Comparison of ENCODE assay signal across 23 cellular contexts in genomic region chr17:21304091-21304490, GRCh38. TPM values are rescaled to one million over a fixed set of nuclear protein-coding genes. Genes with fewer than 3 reads are reported as not detected.
DNase-seq lines count a peak whose midpoint lies in the region; ATAC-seq and TF ChIP-seq lines count a peak whose summit lies in the region.
"Had no signal": no experiment of that assay in that cellular context is flagged by ENCODE, and none has a peak within 500 bp of the region (broad histone marks: within the 10 kb centered on the region; RNA-seq: fewer than 3 reads in every experiment).

No MANE protein-coding gene starts in this region.

- H3K27ac ChIP-seq in hepatocyte = no peak overlapping the region
- H3K27ac ChIP-seq in foreskin keratinocyte = no peak overlapping the region
- H3K27ac ChIP-seq in smooth muscle cell (ENCODE audit: low read depth) = no peak overlapping the region
- H3K27ac ChIP-seq: breast epithelium, thoracic aorta, VCaP had no signal

- ATAC-seq in sciatic nerve (no peak), foreskin keratinocyte (no peak), HG03025 (IDR thresholded peaks at IDR 0.05; ENCODE audit: low FRiP score, unreplicated experiment) (no peak)
- ATAC-seq: T-helper 17 cell had no signal

- H3K36me3 ChIP-seq in hepatocyte (replicated peaks; ENCODE audit: insufficient read depth, low read depth) (no peaks in the 10 kb centered on the region), smooth muscle cell (ENCODE audit: low read depth) (peaks cover 15% of the 10 kb centered on the region)
- H3K36me3 ChIP-seq: breast epithelium had no signal

- peak; percentile 6 for DNase-seq in Daoy (ENCODE audit: low read depth)
- DNase-seq in GM20000 (ENCODE audit: low spot score) = peak; percentile 18
- peak; percentile 11 for DNase-seq in hepatocyte (ENCODE audit: low spot score)
- peak; percentile 58 for DNase-seq in sciatic nerve (ENCODE audit: low spot score)
- DNase-seq in foreskin keratinocyte = no peak
- no peak for DNase-seq in smooth muscle cell (lab: John Stamatoyannopoulos, UW; ENCODE audit: unreplicated experiment)
- DNase-seq: activated naive CD8-positive, alpha-beta T cell treated with anti-CD3 and anti-CD28 coated beads, Interleukin-2, amount 50 U/mL, for 24 hours; foreskin fibroblast; H9; kidney glomerular epithelial cell; MG63; NCI-H146; NCI-H2171 treated with DMSO at 0.1 percent for 48 hours; NCI-H526 treated with DMSO at 0.1 percent for 48 hours; nephron progenitor cell; OCI-M1; stimulated activated CD4-positive, alpha-beta T cell treated with anti-CD3 and anti-CD28 coated beads, Interleukin-15, amount 100 ng/mL, for 24 hours had no signal

- H3K9ac ChIP-seq in smooth muscle cell (ENCODE audit: low read depth) = no peak overlapping the region

- H3K79me2 ChIP-seq in hepatocyte (no peaks in the 10 kb centered on the region), smooth muscle cell (ENCODE audit: low read depth) (no peaks in the 10 kb centered on the region)

- no peaks in the 10 kb centered on the region for H3F3A ChIP-seq in smooth muscle cell (ENCODE audit: low read depth)

- H3K4me2 ChIP-seq in hepatocyte (no peak overlapping the region), smooth muscle cell (no peak overlapping the region)

- H4K20me1 ChIP-seq in hepatocyte (ENCODE audit: insufficient read depth, poor library complexity, severe bottlenecking) = no peaks in the 10 kb centered on the region
- H4K20me1 ChIP-seq in smooth muscle cell (ENCODE audit: low read depth) = peaks cover 20% of the 10 kb centered on the region

- no peaks in the 10 kb centered on the region for H3K9me3 ChIP-seq in hepatocyte (ENCODE audit: low read depth)
- no peaks in the 10 kb centered on the region for H3K9me3 ChIP-seq in smooth muscle cell (replicated peaks; ENCODE audit: low read depth)
- H3K9me3 ChIP-seq: Caco-2, MG63, thoracic aorta had no signal

- no peaks in the 10 kb centered on the region for H3K9me2 ChIP-seq in hepatocyte (replicated peaks; ENCODE audit: insufficient read depth)

- TF ChIP-seq CTCF in GM20000 (IDR thresholded peaks at IDR 0.05; ENCODE audit: extremely low read depth, missing control alignments) (no peak), hepatocyte (IDR thresholded peaks at IDR 0.05; ENCODE audit: poor library complexity) (no peak), foreskin keratinocyte (conservative IDR thresholded peaks at IDR 0.05) (no peak), smooth muscle cell (IDR thresholded peaks at IDR 0.05; ENCODE audit: borderline replicate concordance, insufficient read depth, poor library complexity, severe bottlenecking) (no peak)

- H3K4me3 ChIP-seq in hepatocyte (no peak overlapping the region), smooth muscle cell (no peak overlapping the region)
- H3K4me3 ChIP-seq: breast epithelium, MG63, thoracic aorta had no signal

- H3K4me1 ChIP-seq in hepatocyte (ENCODE audit: insufficient read depth) = no peaks in the 10 kb centered on the region
- H3K4me1 ChIP-seq in foreskin keratinocyte = no peaks in the 10 kb centered on the region
- no peaks in the 10 kb centered on the region for H3K4me1 ChIP-seq in smooth muscle cell (ENCODE audit: low read depth)
- H3K4me1 ChIP-seq: breast epithelium, Caco-2 had no signal

- no peak overlapping the region for H2AFZ ChIP-seq in hepatocyte
- H2AFZ ChIP-seq in smooth muscle cell (ENCODE audit: low read depth) = no peak overlapping the region

- intact Hi-C loops in sciatic nerve (cut with DNase I) = no loop called here

- H3K27me3 ChIP-seq in hepatocyte (no peaks in the 10 kb centered on the region), foreskin keratinocyte (no peaks in the 10 kb centered on the region), smooth muscle cell (ENCODE audit: low read depth) (no peaks in the 10 kb centered on the region)
- H3K27me3 ChIP-seq: breast epithelium, MG63 had no signal

- WGBS in hepatocyte (ENCODE audit: low lambda C conversion rate, missing lambda C conversion rate) = 70% methylated on average over 9 of the region's 9 CpGs
- 75% methylated on average over 9 of the region's 9 CpGs for WGBS in smooth muscle cell (ENCODE audit: low lambda C conversion rate)

RNA-seq across cellular contexts. Expression of gene MAP2K3, which starts 19.6 kb away (rescaled TPM):
- total RNA-seq in Daoy (2014; rRNA removed; shearing (Covaris generic)) = 7.4 and 11.7 TPM in 2 replicates
- 16.1 and 21.8 TPM in 2 replicates for total RNA-seq in hepatocyte
- polyA plus RNA-seq in hepatocyte = 58.4 and 62.4 TPM in 2 replicates
- 42.2 TPM for total RNA-seq in sciatic nerve
- total RNA-seq in foreskin keratinocyte = 50.6 and 54.5 TPM in 2 replicates
- polyA plus RNA-seq in foreskin keratinocyte = 61.3 and 61.6 TPM in 2 replicates
- 14.2 and 14.8 TPM in 2 replicates for total RNA-seq in smooth muscle cell
- 53.8 and 58.4 TPM in 2 replicates for polyA plus RNA-seq in smooth muscle cell

RNA-seq across cellular contexts. Expression of gene NATD1, which starts 50.9 kb away (rescaled TPM):
- 0.83 and 0.86 TPM in 2 replicates for total RNA-seq in Daoy (2014; rRNA removed; shearing (Covaris generic))
- total RNA-seq in hepatocyte (5.0 and 5.4 TPM in 2 replicates), sciatic nerve (9.3 TPM), foreskin keratinocyte (1.2 and 2.6 TPM in 2 replicates), smooth muscle cell (2.2 and 3.4 TPM in 2 replicates)
- polyA plus RNA-seq in hepatocyte (4.8 and 6.7 TPM in 2 replicates), foreskin keratinocyte (0.97 and 1.8 TPM in 2 replicates), smooth muscle cell (2.7 and 4.3 TPM in 2 replicates)

Comparison
In these comparisons a context has a peak if more than half of its experiments do, and no peak if none do; other contexts are left out.
1. DNase-seq: peak in Daoy (single experiment), GM20000 (single experiment), hepatocyte (single experiment) and sciatic nerve (single experiment); none in foreskin keratinocyte (0 of 2) and smooth muscle cell (single experiment).